ENCODE assay signal across 13 cellular contexts in genomic region chr9:34069831-34070230, GRCh38. TPM values are rescaled to one million over a fixed set of nuclear protein-coding genes. Genes with fewer than 3 reads are reported as not detected.
DNase-seq lines count a peak whose midpoint lies in the region; ATAC-seq and TF ChIP-seq lines count a peak whose summit lies in the region.
"Had no signal": no experiment of that assay in that cellular context is flagged by ENCODE, and none has a peak within 500 bp of the region (broad histone marks: within the 10 kb centered on the region; RNA-seq: fewer than 3 reads in every experiment).

No MANE protein-coding gene starts in this region.

- H3K9me3 ChIP-seq in hepatocyte (ENCODE audit: low read depth) (no peaks in the 10 kb centered on the region), vagina (no peaks in the 10 kb centered on the region)
- H3K9me3 ChIP-seq: A549, Caco-2 had no signal

- no peak for TF ChIP-seq POLR2A in vagina (IDR thresholded peaks at IDR 0.05)

- H3K4me3 ChIP-seq in LNCaP clone FGC (ENCODE audit: low read depth, low read length) = no peak overlapping the region
- H3K4me3 ChIP-seq in hepatocyte = no peak overlapping the region
- no peak overlapping the region for H3K4me3 ChIP-seq in vagina
- H3K4me3 ChIP-seq: A549, GM23248 had no signal

- H4K20me1 ChIP-seq in hepatocyte (ENCODE audit: insufficient read depth, poor library complexity, severe bottlenecking) = no peaks in the 10 kb centered on the region

- H3K27ac ChIP-seq in VCaP (peak overlapping the region; percentile 99), hepatocyte (peak overlapping the region; percentile 93), vagina (peak overlapping the region; percentile 20)
- H3K27ac ChIP-seq: A549, GM23248 had no signal

- no peaks in the 10 kb centered on the region for H3K79me2 ChIP-seq in hepatocyte

- H3K4me1 ChIP-seq in hepatocyte (ENCODE audit: insufficient read depth) (peaks cover 34% of the 10 kb centered on the region), vagina (peaks cover 42% of the 10 kb centered on the region)

- H3K4me2 ChIP-seq in hepatocyte = no peak overlapping the region
- H3K4me2 ChIP-seq: A549 had no signal

- no peak for ATAC-seq in left lobe of liver
- no peak for ATAC-seq in GM19452 (IDR thresholded peaks at IDR 0.05; ENCODE audit: unreplicated experiment)
- ATAC-seq: A549 had no signal

- 71% methylated on average over 6 of the region's 6 CpGs for WGBS in hepatocyte (ENCODE audit: low lambda C conversion rate, missing lambda C conversion rate)

- H3K36me3 ChIP-seq in hepatocyte (replicated peaks; ENCODE audit: insufficient read depth, low read depth) = no peaks in the 10 kb centered on the region
- no peaks in the 10 kb centered on the region for H3K36me3 ChIP-seq in vagina

- H2AFZ ChIP-seq in hepatocyte = no peak overlapping the region
- H2AFZ ChIP-seq: GM23248 had no signal

- TF ChIP-seq CTCF in LNCaP clone FGC (IDR thresholded peaks at IDR 0.05; ENCODE audit: control insufficient read depth, extremely low read depth, insufficient read depth) = no peak
- no peak for TF ChIP-seq CTCF in VCaP (conservative IDR thresholded peaks at IDR 0.05)
- TF ChIP-seq CTCF in hepatocyte (IDR thresholded peaks at IDR 0.05; ENCODE audit: poor library complexity) = no peak
- no peak for TF ChIP-seq CTCF in vagina (IDR thresholded peaks at IDR 0.05)

- H3K9me2 ChIP-seq in hepatocyte (replicated peaks; ENCODE audit: insufficient read depth) = no peaks in the 10 kb centered on the region

- H3K27me3 ChIP-seq in hepatocyte (no peaks in the 10 kb centered on the region), vagina (no peaks in the 10 kb centered on the region)

- intact Hi-C loops in vagina (cut with DNase I) = no loop called here

- DNase-seq in LNCaP clone FGC (ENCODE audit: low read depth) (peak; percentile 77), hepatocyte (ENCODE audit: low spot score) (no peak), vagina (ENCODE audit: extremely low spot score in 2 of 2) (no peak), left lobe of liver (ENCODE audit: low spot score) (no peak), kidney tubule cell (ENCODE audit: low spot score) (no peak)
- DNase-seq: Caco-2; CD8-positive, alpha-beta memory T cell; DMS53; GM23248; H7 had no signal

RNA-seq across cellular contexts. Expression of gene UBAP2, which starts 21.1 kb away (rescaled TPM):
- total RNA-seq in hepatocyte = 22.9 and 24.9 TPM in 2 replicates
- 22.4 and 31.2 TPM in 2 replicates for polyA plus RNA-seq in hepatocyte
- total RNA-seq in vagina = 24.6 TPM
- total RNA-seq in left lobe of liver = 10.8 TPM

RNA-seq across cellular contexts. Expression of gene DCAF12, which starts 56.7 kb away (rescaled TPM):
- total RNA-seq in hepatocyte (34.8 and 43.3 TPM in 2 replicates), vagina (31.2 TPM), left lobe of liver (14.4 TPM)
- polyA plus RNA-seq in hepatocyte = 23.9 and 28.6 TPM in 2 replicates

Comparison
In these comparisons a context has a peak if more than half of its experiments do, and no peak if none do; other contexts are left out.
1. H3K27ac ChIP-seq: peak in every context shown above with its lines; median percentile 99 in VCaP; 93 in hepatocyte; 20 in vagina.